In genomic region chr2:81987370-81987769, GRCh38 we compare ENCODE assay signal across 32 cellular contexts.
"Had no signal": no experiment of that assay in that cellular context is flagged by ENCODE, and none has a peak within 500 bp of the region (broad histone marks: within the 10 kb centered on the region; RNA-seq: fewer than 3 reads in every experiment).

No MANE protein-coding gene starts in this region.

- H3K4me1 ChIP-seq: Peyer's patch, SJSA1 had no signal

- H3K4me3 Mint-ChIP-seq: T-helper 1 cell treated with Interleukin-12 subunit alpha and Interleukin-12 subunit beta and Interleukin-4 antibody, amounts not matched to agents 30 μg/mL and 1 μg/mL, for 36 hours had no signal

- H3K4me3 ChIP-seq: MG63, Peyer's patch, SJSA1 had no signal

- H3K9me3 ChIP-seq: MG63, Peyer's patch, SK-N-SH had no signal

- H3K27me3 ChIP-seq: MG63, Peyer's patch, SJSA1 had no signal

- H3K36me3 ChIP-seq: MG63, Peyer's patch, SJSA1 had no signal

- H3K9ac ChIP-seq: KMS-11, SK-N-SH had no signal

- H3K27ac ChIP-seq: KMS-11, Peyer's patch, SJSA1 had no signal

- H3K4me2 ChIP-seq: KMS-11, SK-N-SH had no signal

- H3K9me2 ChIP-seq: SK-N-SH had no signal

- H3K27ac Mint-ChIP-seq: T-helper 1 cell treated with Interleukin-12 subunit alpha and Interleukin-12 subunit beta and Interleukin-4 antibody, amounts not matched to agents 30 μg/mL and 1 μg/mL, for 36 hours had no signal

- DNase-seq: Karpas-422, MG63, MV-4-11, NCI-H1092, NCI-H1105, NCI-H1417 treated with DMSO at 0.1 percent for 48 hours, NCI-H1436 treated with DMSO at 0.1 percent for 48 hours, NCI-H1694 treated with DMSO at 0.1 percent for 48 hours, NCI-H187 treated with DMSO at 0.1 percent for 48 hours, NCI-H2029, NCI-H2081 treated with DMSO at 0.1 percent for 48 hours, NCI-H2107, NCI-H2171, NCI-H226, NCI-H446 treated with DMSO at 0.1 percent for 48 hours, NCI-H510A, NCI-H524, NCI-H526, NCI-H69, NCI-H748 treated with DMSO at 0.1 percent for 48 hours, NCI-H82, OCI-M1, Peyer's patch, Right ventricle myocardium superior, RPMI8226, SHP77 treated with DMSO at 0.1 percent for 48 hours, SK-N-SH, SW 1271, T-helper 1 cell had no signal
